23 cellular contexts compared by ENCODE assay signal in the genomic region with DNA sequence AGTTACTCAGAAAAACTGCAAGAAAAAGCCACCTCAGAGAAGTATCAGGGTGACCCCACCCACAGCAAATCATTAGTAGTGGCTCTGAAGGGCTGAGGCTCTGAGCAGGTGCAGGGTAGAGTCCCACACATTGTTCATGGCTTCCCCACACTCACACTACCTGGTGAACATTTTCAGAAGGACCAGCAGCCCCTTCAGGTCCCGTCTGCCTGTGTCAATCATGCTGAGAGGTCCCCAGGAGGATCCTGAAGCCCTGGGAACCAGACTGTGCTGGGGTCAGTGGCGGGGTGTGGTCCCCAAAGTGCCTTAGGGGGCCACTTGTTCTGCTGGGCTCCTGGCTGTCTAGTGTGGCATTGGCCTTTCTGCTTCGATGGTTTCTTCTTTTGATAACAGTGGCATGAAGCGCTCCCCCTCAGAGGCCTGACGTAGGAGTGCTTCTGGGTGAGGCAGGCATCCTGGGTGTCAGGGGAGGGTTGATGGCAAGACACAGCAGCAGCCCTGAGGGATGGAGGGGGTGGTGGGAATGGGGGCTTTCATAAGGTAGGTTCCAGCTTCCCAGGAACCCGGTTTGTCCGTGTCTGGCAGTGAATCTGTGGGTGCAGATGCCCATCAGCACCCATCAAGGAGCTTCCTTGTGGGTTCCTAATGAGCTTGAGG. TPM values are rescaled to one million over a fixed set of nuclear protein-coding genes. Genes with fewer than 3 reads are reported as not detected.
A peak's percentile ranks its signal among the peaks of the same experiment; 100 is the strongest.
DNase-seq lines count a peak whose midpoint lies in the region; ATAC-seq, FAIRE-seq and TF ChIP-seq lines count a peak whose summit lies in the region.
"Had no signal": no experiment of that assay in that cellular context is flagged by ENCODE, and none has a peak within 500 bp of the region (broad histone marks: within the 10 kb centered on the region; RNA-seq: fewer than 3 reads in every experiment).

No MANE protein-coding gene starts in this region.

- no peak for TF ChIP-seq CTCF in kidney (IDR thresholded peaks at IDR 0.05; ENCODE audit: borderline replicate concordance, extremely low read depth, insufficient read depth)

- ATAC-seq in GM21737 (IDR thresholded peaks at IDR 0.05; ENCODE audit: unreplicated experiment), result no peak
- ATAC-seq: Panc1 had no signal

- no peak overlapping the region for H3K27ac ChIP-seq in kidney (ENCODE audit: low read depth in 2 of 2, low read length in 2 of 2)
- H3K27ac ChIP-seq: BLaER1 treated with 17β-estradiol and CSF1 and Interleukin-3, amounts not matched to agents 10 nM and 100 nM; KMS-11; RWPE1 had no signal

- FAIRE-seq in kidney (lab: Jason Lieb, UNC), result no peak
- FAIRE-seq: A204.1, D721Med had no signal

- peaks cover 5% of the 10 kb centered on the region in 2 donors for H3K4me1 ChIP-seq in kidney (ENCODE audit: control insufficient read depth in 1 of 2, insufficient read depth in 1 of 2, low read depth in 1 of 2, low read length in 2 of 2)

- DNase-seq in activated CD8-positive, alpha-beta memory T cell treated with anti-CD3 and anti-CD28 coated beads, Interleukin-2, amount 50 U/mL, for 48 hours, result peak; percentile 49
- DNase-seq in activated CD8-positive, alpha-beta memory T cell treated with anti-CD3 and anti-CD28 coated beads, Interleukin-2, amount 50 U/mL, for 4 hours, result no peak
- peak; percentile 20 for DNase-seq in left kidney (ENCODE audit: low read depth, low spot score)
- DNase-seq in stimulated activated CD8-positive, alpha-beta memory T cell treated with anti-CD3 and anti-CD28 coated beads, Interleukin-4, amount 100 ng/mL, for 48 hours, result peak; percentile 25
- no peak for DNase-seq in NCI-H146 treated with DMSO at 0.1 percent for 48 hours (lab: John Stamatoyannopoulos, UW; ENCODE audit: unreplicated experiment)
- DNase-seq in kidney, result no peak
- DNase-seq: CD4-positive, alpha-beta T cell; GOT3; IMR-90; MM.1S; NCI-H1694; NCI-H2081; NCI-H2227 treated with DMSO at 0.1 percent for 48 hours; NCI-H526 treated with DMSO at 0.1 percent for 48 hours; SHP77 had no signal

- H3K9ac ChIP-seq in kidney (ENCODE audit: low read length in 2 of 2), result no peak overlapping the region
- H3K9ac ChIP-seq: KMS-11 had no signal

- H3K9me3 ChIP-seq in kidney (ENCODE audit: control insufficient read depth in 1 of 2, low read length in 2 of 2), result no peaks in the 10 kb centered on the region
- H3K9me3 ChIP-seq: BLaER1 treated with 17β-estradiol and CSF1 and Interleukin-3, amounts not matched to agents 10 nM and 100 nM; HAP-1 had no signal

- intact Hi-C loops in kidney (cut with DNase I), result no loop called here

- H3K36me3 ChIP-seq in kidney (ENCODE audit: control insufficient read depth in 1 of 2, insufficient read depth in 2 of 2, low read length in 2 of 2), result no peaks in the 10 kb centered on the region

- H3K4me3 ChIP-seq in kidney (ENCODE audit: low read length in 2 of 2), result no peak overlapping the region
- H3K4me3 ChIP-seq: BLaER1 treated with 17β-estradiol and CSF1 and Interleukin-3, amounts not matched to agents 10 nM and 100 nM; HAP-1 had no signal

RNA-seq across cellular contexts. Expression of gene FANCD2, which starts 19.0 kb away (rescaled TPM):
- 4.8 TPM for total RNA-seq in kidney
- 0.86 TPM for polyA plus RNA-seq in kidney (ENCODE audit: insufficient read depth, low read depth, low replicate concordance)

RNA-seq across cellular contexts. Expression of gene EMC3, which starts 20.6 kb away (rescaled TPM):
- total RNA-seq in kidney, result 63.5 TPM
- 107 TPM for polyA plus RNA-seq in kidney (ENCODE audit: insufficient read depth, low read depth, low replicate concordance)

RNA-seq across cellular contexts. Expression of gene PRRT3, which starts 55.0 kb away (rescaled TPM):
- total RNA-seq in kidney, result 3.9 TPM
- polyA plus RNA-seq in kidney (ENCODE audit: insufficient read depth, low read depth, low replicate concordance), result 3.6 TPM

Comparison
In these comparisons a context has a peak if more than half of its experiments do, and no peak if none do; other contexts are left out.
1. DNase-seq: peak in activated CD8-positive, alpha-beta memory T cell treated with anti-CD3 and anti-CD28 coated beads, Interleukin-2, amount 50 U/mL, for 48 hours (single experiment), left kidney (single experiment) and stimulated activated CD8-positive, alpha-beta memory T cell treated with anti-CD3 and anti-CD28 coated beads, Interleukin-4, amount 100 ng/mL, for 48 hours (single experiment); none in activated CD8-positive, alpha-beta memory T cell treated with anti-CD3 and anti-CD28 coated beads, Interleukin-2, amount 50 U/mL, for 4 hours (single experiment), NCI-H146 treated with DMSO at 0.1 percent for 48 hours (single experiment) and kidney (single experiment).